In the genomic region with DNA sequence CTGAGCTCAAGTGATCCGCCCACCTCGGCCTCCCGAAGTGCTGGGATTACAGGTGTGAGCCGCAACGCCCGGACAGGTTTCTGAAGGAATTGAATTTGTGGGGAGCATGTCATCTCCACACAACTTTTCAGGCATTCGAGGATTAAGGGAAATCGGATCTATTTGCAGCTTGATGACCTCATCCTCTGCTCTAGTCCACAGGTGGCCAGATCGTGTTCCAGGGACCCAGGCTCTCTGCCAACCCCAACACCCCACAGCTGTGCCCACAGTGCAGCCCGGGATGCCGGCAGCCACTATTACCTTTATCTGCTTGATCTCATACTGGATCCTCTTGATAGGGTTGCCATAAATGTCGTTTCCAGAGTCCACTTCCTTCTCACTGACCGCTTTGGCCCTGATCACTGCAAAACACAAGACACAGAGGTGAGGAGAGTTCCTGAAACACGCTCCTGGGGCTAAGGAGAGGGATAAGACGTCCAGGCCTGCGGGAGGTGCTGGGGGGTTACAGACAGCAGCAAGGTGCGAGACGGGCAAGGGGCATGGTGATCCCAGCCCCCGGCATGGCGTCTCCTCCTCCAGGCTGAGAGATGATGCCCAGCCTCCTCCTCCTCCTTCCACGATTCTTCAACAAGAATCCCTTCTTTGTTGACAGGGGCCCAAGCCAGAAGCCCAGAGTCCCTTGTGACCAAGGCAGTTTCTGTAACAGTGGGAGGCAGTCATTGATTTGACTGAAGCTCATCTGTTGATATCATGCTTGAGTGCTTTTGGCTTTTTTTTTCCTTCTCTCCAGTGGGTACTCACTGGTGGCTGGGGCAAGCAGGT, we compare ENCODE assay signal across 9 cellular contexts. TPM values are rescaled to one million over a fixed set of nuclear protein-coding genes. Genes with fewer than 3 reads are reported as not detected.
DNase-seq lines count a peak whose midpoint lies in the region; ATAC-seq and TF ChIP-seq lines count a peak whose summit lies in the region.
"Had no signal": no experiment of that assay in that cellular context is flagged by ENCODE, and none has a peak within 500 bp of the region (broad histone marks: within the 10 kb centered on the region; RNA-seq: fewer than 3 reads in every experiment).

No MANE protein-coding gene starts in this region.

- TF ChIP-seq CTCF in lower lobe of right lung (IDR thresholded peaks at IDR 0.05): no peak

- ATAC-seq in lower lobe of right lung (no peak), GM21367 (IDR thresholded peaks at IDR 0.05; ENCODE audit: unreplicated experiment) (no peak)

- intact Hi-C loops in lower lobe of right lung (cut with DNase I): no loop called here

- DNase-seq in DMS79 (lab: John Stamatoyannopoulos, UW): peak; percentile 18
- DNase-seq in NCI-H69 (lab: John Stamatoyannopoulos, UW): peak; percentile 93
- peak; percentile 40 for DNase-seq in fibroblast of gingiva (ENCODE audit: low read depth)
- peak; percentile 46 for DNase-seq in pulmonary artery endothelial cell (ENCODE audit: low read depth, low spot score)
- no peak for DNase-seq in ecto neural progenitor cell (ENCODE audit: low spot score)
- no peak for DNase-seq in NAMALWA (ENCODE audit: low spot score)
- DNase-seq in lower lobe of right lung: no peak
- DNase-seq: naive B cell had no signal

- H3K36me3 ChIP-seq in lower lobe of right lung: peaks cover 43% of the 10 kb centered on the region

- H3K27me3 ChIP-seq in lower lobe of right lung (ENCODE audit: low read depth): no peaks in the 10 kb centered on the region

- H3K4me1 ChIP-seq in lower lobe of right lung: peaks cover 20% of the 10 kb centered on the region

- no peak overlapping the region for H3K27ac ChIP-seq in lower lobe of right lung

- no peaks in the 10 kb centered on the region for H3K9me3 ChIP-seq in lower lobe of right lung

- H3K4me3 ChIP-seq in lower lobe of right lung: no peak overlapping the region

RNA-seq across cellular contexts. Expression of gene CEP295NL, which starts 29.3 kb away (rescaled TPM):
- total RNA-seq in pulmonary artery endothelial cell (0.73 and 1.3 TPM in 2 replicates), lower lobe of right lung (5.5 TPM)

RNA-seq across cellular contexts. Expression of gene USP36, which starts 33.1 kb away (rescaled TPM):
- 18.9 and 19.1 TPM in 2 replicates for total RNA-seq in pulmonary artery endothelial cell
- 58.6 TPM for total RNA-seq in lower lobe of right lung

RNA-seq across cellular contexts. Expression of gene TIMP2, which starts 51.5 kb away (rescaled TPM):
- total RNA-seq in pulmonary artery endothelial cell: 34.1 and 39.5 TPM in 2 replicates
- 260 TPM for total RNA-seq in lower lobe of right lung

Comparison
In these comparisons a context has a peak if more than half of its experiments do, and no peak if none do; other contexts are left out.
1. DNase-seq: peak in DMS79 (single experiment), NCI-H69 (single experiment), fibroblast of gingiva (single experiment) and pulmonary artery endothelial cell (single experiment); none in ecto neural progenitor cell (single experiment), NAMALWA (single experiment) and lower lobe of right lung (single experiment).